Comparison of ENCODE assay signal across 18 cellular contexts in the genomic region with DNA sequence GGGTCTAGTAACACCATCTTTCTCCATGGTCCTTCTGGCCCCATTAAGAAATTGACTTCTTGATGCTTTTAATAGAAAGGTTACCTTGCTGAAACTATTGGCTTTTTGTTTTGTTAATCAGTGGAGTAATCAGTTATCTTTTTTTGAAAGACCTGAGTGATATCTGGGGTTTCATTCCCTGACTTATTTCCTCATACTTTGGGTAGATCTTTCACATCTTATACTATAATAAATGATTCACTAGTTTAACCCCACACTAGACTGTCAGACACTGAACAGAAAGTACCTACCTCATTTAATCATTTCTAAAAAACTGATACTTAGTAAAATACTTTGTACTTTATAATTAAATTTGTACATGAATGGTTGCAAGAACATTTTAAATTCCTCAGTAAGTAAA.
DNase-seq lines count a peak whose midpoint lies in the region; ATAC-seq and TF ChIP-seq lines count a peak whose summit lies in the region.
"Had no signal": no experiment of that assay in that cellular context is flagged by ENCODE, and none has a peak within 500 bp of the region (broad histone marks: within the 10 kb centered on the region; RNA-seq: fewer than 3 reads in every experiment).

No MANE protein-coding gene starts in this region.

- H3K4me1 ChIP-seq in hepatocyte (ENCODE audit: insufficient read depth) (no peaks in the 10 kb centered on the region), adrenal gland (replicated peaks in 1 of 2) (no peaks in the 10 kb centered on the region)
- H3K4me1 ChIP-seq: HAP-1, SJSA1 had no signal

- H3K4me3 ChIP-seq in hepatocyte (no peak overlapping the region), adrenal gland (no peak overlapping the region)
- H3K4me3 ChIP-seq: BLaER1 treated with 17β-estradiol and CSF1 and Interleukin-3, amounts not matched to agents 10 nM and 100 nM; HAP-1; SJSA1 had no signal

- no peaks in the 10 kb centered on the region for H3K79me2 ChIP-seq in hepatocyte

- H3K4me2 ChIP-seq in hepatocyte, result no peak overlapping the region
- H3K4me2 ChIP-seq: BLaER1 treated with 17β-estradiol and CSF1 and Interleukin-3, amounts not matched to agents 10 nM and 100 nM had no signal

- TF ChIP-seq CTCF in hepatocyte (IDR thresholded peaks at IDR 0.05; ENCODE audit: poor library complexity), result no peak
- TF ChIP-seq CTCF in adrenal gland (IDR thresholded peaks at IDR 0.05), result no peak

- H3K9me3 ChIP-seq in hepatocyte (ENCODE audit: low read depth), result no peaks in the 10 kb centered on the region
- H3K9me3 ChIP-seq in adrenal gland (replicated peaks in 1 of 3), result no peaks in the 10 kb centered on the region
- H3K9me3 ChIP-seq: HAP-1, SJSA1 had no signal

- H3K27me3 ChIP-seq in hepatocyte (no peaks in the 10 kb centered on the region), adrenal gland (no peaks in the 10 kb centered on the region)
- H3K27me3 ChIP-seq: BLaER1 treated with 17β-estradiol and CSF1 and Interleukin-3, amounts not matched to agents 10 nM and 100 nM; SJSA1 had no signal

- TF ChIP-seq POLR2A in adrenal gland (IDR thresholded peaks at IDR 0.05), result no peak

- H3K27ac ChIP-seq in hepatocyte (no peak overlapping the region), adrenal gland (no peak overlapping the region)
- H3K27ac ChIP-seq: 22Rv1; BLaER1 treated with 17β-estradiol and CSF1 and Interleukin-3, amounts not matched to agents 10 nM and 100 nM; SJSA1 had no signal

- no peak overlapping the region for H2AFZ ChIP-seq in hepatocyte

- H3K36me3 ChIP-seq in hepatocyte (replicated peaks; ENCODE audit: insufficient read depth, low read depth), result no peaks in the 10 kb centered on the region
- no peaks in the 10 kb centered on the region for H3K36me3 ChIP-seq in adrenal gland (replicated peaks in 1 of 2)
- H3K36me3 ChIP-seq: BLaER1 treated with 17β-estradiol and CSF1 and Interleukin-3, amounts not matched to agents 10 nM and 100 nM; HAP-1; SJSA1 had no signal

- intact Hi-C loops in adrenal gland (cut with DNase I), result no loop called here

- no peak for DNase-seq in stimulated activated CD4-positive, alpha-beta T cell treated with anti-CD3 and anti-CD28 coated beads, Interleukin-2, amount 100 ng/mL, for 48 hours
- DNase-seq in hepatocyte (ENCODE audit: low spot score) (no peak), amygdala (lab: John Stamatoyannopoulos, UW) (no peak), adrenal gland (no peak)
- DNase-seq: DMS 273 treated with DMSO at 0.1 percent for 48 hours, MV-4-11, NCI-H146, NCI-H2107, NCI-H345, PC-3 had no signal

- no peaks in the 10 kb centered on the region for H4K20me1 ChIP-seq in hepatocyte (ENCODE audit: insufficient read depth, poor library complexity, severe bottlenecking)
- H4K20me1 ChIP-seq: BLaER1 treated with 17β-estradiol and CSF1 and Interleukin-3, amounts not matched to agents 10 nM and 100 nM had no signal

- ATAC-seq in GM18508 (IDR thresholded peaks at IDR 0.05; ENCODE audit: insufficient read depth, unreplicated experiment), result peak; percentile 78
- peak; percentile 80 for ATAC-seq in GM19468 (IDR thresholded peaks at IDR 0.05; ENCODE audit: extremely low read depth, unreplicated experiment)
- peak; percentile 67 for ATAC-seq in HG02943 (IDR thresholded peaks at IDR 0.05; ENCODE audit: low read depth, unreplicated experiment)
- peak; percentile 82 for ATAC-seq in HG03196 (IDR thresholded peaks at IDR 0.05; ENCODE audit: unreplicated experiment)
- ATAC-seq: PC-3 had no signal

- H3K9me2 ChIP-seq in hepatocyte (replicated peaks; ENCODE audit: insufficient read depth), result no peaks in the 10 kb centered on the region
